Comparison of ENCODE assay signal across 8 cellular contexts in genomic region chr12:113241191-113242017, GRCh38. TPM values are rescaled to one million over a fixed set of nuclear protein-coding genes. Genes with fewer than 3 reads are reported as not detected.
A peak's percentile ranks its signal among the peaks of the same experiment; 100 is the strongest.
DNase-seq lines count a peak whose midpoint lies in the region; ATAC-seq lines count a peak whose summit lies in the region.

No MANE protein-coding gene starts in this region.

- DNase-seq in EH (ENCODE audit: low read depth) (peak; percentile 98), NCI-H446 treated with DMSO at 0.1 percent for 48 hours (lab: John Stamatoyannopoulos, UW) (peak; percentile 47), dermis microvascular lymphatic vessel endothelial cell (ENCODE audit: low read depth in 2 of 2) (peak; percentile 65 to 86), non-pigmented ciliary epithelial cell (ENCODE audit: low read depth) (peak; percentile 80), NCI-H1930 (lab: John Stamatoyannopoulos, UW) (no peak), pons (ENCODE audit: low spot score) (no peak)

- ATAC-seq in GM21717 (IDR thresholded peaks at IDR 0.05; ENCODE audit: unreplicated experiment) (no peak), GM19463 (IDR thresholded peaks at IDR 0.05; ENCODE audit: unreplicated experiment) (no peak)

RNA-seq across cellular contexts. Expression of gene TPCN1, which starts 20.1 kb away (rescaled TPM):
- 5.5 and 7.2 TPM in 2 replicates for total RNA-seq in dermis microvascular lymphatic vessel endothelial cell

RNA-seq across cellular contexts. Expression of gene RITA1, which starts 55.9 kb away (rescaled TPM):
- total RNA-seq in dermis microvascular lymphatic vessel endothelial cell, result 14.2 and 21.4 TPM in 2 replicates

RNA-seq across cellular contexts. Expression of gene DDX54, which starts 56.1 kb away (rescaled TPM):
- 32.5 and 38.8 TPM in 2 replicates for total RNA-seq in dermis microvascular lymphatic vessel endothelial cell

Comparison
In these comparisons a context has a peak if more than half of its experiments do, and no peak if none do; other contexts are left out.
1. DNase-seq: peak in EH (single experiment), NCI-H446 treated with DMSO at 0.1 percent for 48 hours (single experiment), dermis microvascular lymphatic vessel endothelial cell (2 of 2) and non-pigmented ciliary epithelial cell (single experiment); none in NCI-H1930 (0 of 2) and pons (single experiment).